Comparison of ENCODE assay signal across 1 cellular context in genomic region chr17:79024901-79025737, GRCh38.
TF ChIP-seq lines count a peak whose summit lies in the region.

No MANE protein-coding gene starts in this region.

TF ChIP-seq in H1, 55 proteins besides CTCF, POLR2A, EP300 and RAD21:
- TF ChIP-seq HDAC6 (IDR thresholded peaks at IDR 0.05; ENCODE audit: low read depth, low read length) (no peak), RNF2 (IDR thresholded peaks at IDR 0.05; ENCODE audit: borderline replicate concordance, low read depth, low read length, missing control alignments, poor library complexity, severe bottlenecking) (peak; percentile 23)
